1 cellular context compared by ENCODE assay signal in the genomic region with DNA sequence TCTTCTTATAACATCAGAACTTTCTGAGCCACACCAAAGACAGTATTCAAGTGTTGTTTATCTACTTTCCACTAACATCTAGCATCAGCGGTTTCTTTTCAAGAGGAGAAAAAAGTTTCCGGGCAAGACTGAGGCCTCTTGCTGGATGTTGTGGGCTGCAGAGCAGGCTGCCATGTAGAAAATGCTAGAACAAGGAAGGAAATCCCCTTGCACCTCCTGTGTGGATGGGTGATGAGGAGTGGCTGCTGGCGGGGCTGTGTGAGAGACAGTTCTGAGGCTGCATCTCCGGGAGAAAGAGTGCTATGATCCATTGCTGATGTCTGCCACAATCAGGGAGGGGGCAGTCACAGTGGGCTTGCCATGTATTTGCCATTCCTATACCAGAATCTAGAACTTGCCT.
TF ChIP-seq lines count a peak whose summit lies in the region.

No MANE protein-coding gene starts in this region.

TF ChIP-seq in SK-N-SH treated with all-trans-retinoic acid at 6 μM for 48 hours, 23 proteins besides CTCF, POLR2A, EP300 and RAD21 (continued from another document):
- TF ChIP-seq, protein P1, sequence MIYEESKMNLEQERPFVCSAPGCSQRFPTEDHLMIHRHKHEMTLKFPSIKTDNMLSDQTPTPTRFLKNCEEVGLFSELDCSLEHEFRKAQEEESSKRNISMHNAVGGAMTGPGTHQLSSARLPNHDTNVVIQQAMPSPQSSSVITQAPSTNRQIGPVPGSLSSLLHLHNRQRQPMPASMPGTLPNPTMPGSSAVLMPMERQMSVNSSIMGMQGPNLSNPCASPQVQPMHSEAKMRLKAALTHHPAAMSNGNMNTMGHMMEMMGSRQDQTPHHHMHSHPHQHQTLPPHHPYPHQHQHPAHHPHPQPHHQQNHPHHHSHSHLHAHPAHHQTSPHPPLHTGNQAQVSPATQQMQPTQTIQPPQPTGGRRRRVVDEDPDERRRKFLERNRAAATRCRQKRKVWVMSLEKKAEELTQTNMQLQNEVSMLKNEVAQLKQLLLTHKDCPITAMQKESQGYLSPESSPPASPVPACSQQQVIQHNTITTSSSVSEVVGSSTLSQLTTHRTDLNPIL (CRISPR knock-in tag; IDR thresholded peaks at IDR 0.05; ENCODE audit: low read depth), result no peak
- no peak for TF ChIP-seq ZFP3 (CRISPR knock-in tag; IDR thresholded peaks at IDR 0.05)
- TF ChIP-seq TCF4 (CRISPR knock-in tag; IDR thresholded peaks at IDR 0.05; ENCODE audit: borderline replicate concordance), result no peak
- TF ChIP-seq ARNTL (CRISPR knock-in tag; IDR thresholded peaks at IDR 0.05; ENCODE audit: borderline replicate concordance, low read depth), result no peak
- TF ChIP-seq ESRRG (CRISPR knock-in tag; IDR thresholded peaks at IDR 0.05), result no peak
- TF ChIP-seq RARB (CRISPR knock-in tag; IDR thresholded peaks at IDR 0.05), result no peak
- no peak for TF ChIP-seq ZNF70 (CRISPR knock-in tag; IDR thresholded peaks at IDR 0.05)
- TF ChIP-seq BACH2 (CRISPR knock-in tag; IDR thresholded peaks at IDR 0.05; ENCODE audit: borderline replicate concordance), result no peak
- no peak for TF ChIP-seq ZNF565 (CRISPR knock-in tag; conservative IDR thresholded peaks at IDR 0.05; ENCODE audit: low read depth)
- no peak for TF ChIP-seq GLIS3 (CRISPR knock-in tag; IDR thresholded peaks at IDR 0.05)
